14 cellular contexts compared by ENCODE assay signal in genomic region chr2:122704109-122704563, GRCh38.
DNase-seq lines count a peak whose midpoint lies in the region; ATAC-seq and TF ChIP-seq lines count a peak whose summit lies in the region.
"Had no signal": no experiment of that assay in that cellular context is flagged by ENCODE, and none has a peak within 500 bp of the region (broad histone marks: within the 10 kb centered on the region; RNA-seq: fewer than 3 reads in every experiment).

No MANE protein-coding gene starts in this region.

- peak; percentile 11 for DNase-seq in Ammon's horn (ENCODE audit: low spot score)
- no peak for DNase-seq in NCI-H146 (lab: John Stamatoyannopoulos, UW)
- DNase-seq in COR-L47 (lab: John Stamatoyannopoulos, UW): no peak
- no peak for DNase-seq in vagina (ENCODE audit: extremely low spot score in 2 of 2)
- DNase-seq: aorta; DMS 273 treated with DMSO at 0.1 percent for 48 hours; dorsolateral prefrontal cortex; naive thymus-derived CD8-positive, alpha-beta T cell; NCI-H345 had no signal

- H3K27me3 ChIP-seq in vagina: no peaks in the 10 kb centered on the region
- H3K27me3 ChIP-seq: dorsolateral prefrontal cortex had no signal

- peaks cover 13% of the 10 kb centered on the region for H3K9me3 Mint-ChIP-seq in activated T-helper 17 cell treated with anti-CD3 and anti-CD28 coated beads, Interleukin-2, amount 50 U/mL, for 72 hours

- H3K4me3 ChIP-seq in vagina: no peak overlapping the region
- H3K4me3 ChIP-seq: A549, dorsolateral prefrontal cortex had no signal

- ATAC-seq in GM19025 (IDR thresholded peaks at IDR 0.05; ENCODE audit: low read depth, unreplicated experiment) (peak; percentile 49), HG02678 (IDR thresholded peaks at IDR 0.05; ENCODE audit: unreplicated experiment) (peak; percentile 59), HG03460 (IDR thresholded peaks at IDR 0.05; ENCODE audit: unreplicated experiment) (peak; percentile 48)
- no peak for ATAC-seq in activated T-helper 17 cell treated with anti-CD3 and anti-CD28 coated beads, Interleukin-2, amount 50 U/mL, for 72 hours (replicated peaks)
- ATAC-seq: A549; naive thymus-derived CD8-positive, alpha-beta T cell had no signal

- TF ChIP-seq POLR2A in vagina (IDR thresholded peaks at IDR 0.05): no peak

- TF ChIP-seq CTCF in vagina (IDR thresholded peaks at IDR 0.05): no peak

- H3K36me3 Mint-ChIP-seq in activated T-helper 17 cell treated with anti-CD3 and anti-CD28 coated beads, Interleukin-2, amount 50 U/mL, for 72 hours (ENCODE audit: low read depth): no peaks in the 10 kb centered on the region
- H3K36me3 Mint-ChIP-seq: naive thymus-derived CD8-positive, alpha-beta T cell had no signal

- intact Hi-C loops in vagina (cut with DNase I): no loop called here

- H3K4me1 Mint-ChIP-seq in activated T-helper 17 cell treated with anti-CD3 and anti-CD28 coated beads, Interleukin-2, amount 50 U/mL, for 72 hours: no peaks in the 10 kb centered on the region
- H3K4me1 Mint-ChIP-seq: naive thymus-derived CD8-positive, alpha-beta T cell had no signal

- no peaks in the 10 kb centered on the region for H3K27me3 Mint-ChIP-seq in activated T-helper 17 cell treated with anti-CD3 and anti-CD28 coated beads, Interleukin-2, amount 50 U/mL, for 72 hours
- H3K27me3 Mint-ChIP-seq: naive thymus-derived CD8-positive, alpha-beta T cell had no signal

- no peaks in the 10 kb centered on the region for H3K36me3 ChIP-seq in vagina

- no peak overlapping the region for H3K27ac ChIP-seq in vagina
- H3K27ac ChIP-seq: A549 had no signal

- H3K4me1 ChIP-seq in vagina: no peaks in the 10 kb centered on the region
- H3K4me1 ChIP-seq: A549 had no signal

- no peaks in the 10 kb centered on the region for H3K9me3 ChIP-seq in vagina
- H3K9me3 ChIP-seq: A549 had no signal

- H3K4me3 Mint-ChIP-seq in activated T-helper 17 cell treated with anti-CD3 and anti-CD28 coated beads, Interleukin-2, amount 50 U/mL, for 72 hours: no peak overlapping the region
- H3K4me3 Mint-ChIP-seq: naive thymus-derived CD8-positive, alpha-beta T cell had no signal

- no peak overlapping the region for H3K27ac Mint-ChIP-seq in activated T-helper 17 cell treated with anti-CD3 and anti-CD28 coated beads, Interleukin-2, amount 50 U/mL, for 72 hours
- H3K27ac Mint-ChIP-seq: naive thymus-derived CD8-positive, alpha-beta T cell had no signal
